Comparison of ENCODE assay signal across 1 cellular context in the genomic region with DNA sequence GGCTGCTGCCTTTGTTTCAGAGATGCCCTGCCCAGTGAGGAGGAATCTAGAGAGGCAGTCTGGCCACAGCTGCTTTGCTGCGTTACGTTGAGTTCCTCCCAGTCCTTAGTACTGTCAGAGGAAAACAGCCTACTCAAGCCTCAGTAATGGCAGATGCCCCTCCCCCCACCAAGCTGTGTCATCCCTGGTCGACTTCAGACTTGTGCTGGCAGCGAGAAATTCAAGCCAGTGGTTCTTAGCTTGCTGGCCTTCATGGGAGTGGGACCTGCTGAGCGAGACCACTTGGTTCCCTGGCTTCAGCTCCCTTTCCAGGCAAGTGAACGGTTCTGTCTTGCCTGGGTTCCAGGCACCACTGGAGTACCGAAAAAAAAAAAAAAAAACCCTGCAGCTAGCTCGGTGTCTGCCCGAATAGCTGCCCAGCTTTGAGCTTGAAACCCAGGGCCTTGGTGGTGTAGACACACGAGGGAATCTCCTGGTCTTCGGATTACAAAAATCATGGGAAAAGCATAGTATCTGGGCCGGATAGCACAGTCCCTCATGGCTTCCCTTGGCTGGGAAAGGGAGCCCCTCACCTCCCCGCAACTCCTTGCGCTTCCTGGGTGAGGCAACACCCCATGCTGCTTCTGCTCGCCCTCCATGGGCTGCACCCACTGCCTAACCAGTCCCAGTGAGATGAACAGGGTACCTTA.
A peak's percentile ranks its signal among the peaks of the same experiment; 100 is the strongest.
TF ChIP-seq lines count a peak whose summit lies in the region.

No MANE protein-coding gene starts in this region.

TF ChIP-seq in K562, 482 proteins besides CTCF, POLR2A, EP300 and RAD21 (continued from another document and continues in another):
- TF ChIP-seq, protein P1, sequence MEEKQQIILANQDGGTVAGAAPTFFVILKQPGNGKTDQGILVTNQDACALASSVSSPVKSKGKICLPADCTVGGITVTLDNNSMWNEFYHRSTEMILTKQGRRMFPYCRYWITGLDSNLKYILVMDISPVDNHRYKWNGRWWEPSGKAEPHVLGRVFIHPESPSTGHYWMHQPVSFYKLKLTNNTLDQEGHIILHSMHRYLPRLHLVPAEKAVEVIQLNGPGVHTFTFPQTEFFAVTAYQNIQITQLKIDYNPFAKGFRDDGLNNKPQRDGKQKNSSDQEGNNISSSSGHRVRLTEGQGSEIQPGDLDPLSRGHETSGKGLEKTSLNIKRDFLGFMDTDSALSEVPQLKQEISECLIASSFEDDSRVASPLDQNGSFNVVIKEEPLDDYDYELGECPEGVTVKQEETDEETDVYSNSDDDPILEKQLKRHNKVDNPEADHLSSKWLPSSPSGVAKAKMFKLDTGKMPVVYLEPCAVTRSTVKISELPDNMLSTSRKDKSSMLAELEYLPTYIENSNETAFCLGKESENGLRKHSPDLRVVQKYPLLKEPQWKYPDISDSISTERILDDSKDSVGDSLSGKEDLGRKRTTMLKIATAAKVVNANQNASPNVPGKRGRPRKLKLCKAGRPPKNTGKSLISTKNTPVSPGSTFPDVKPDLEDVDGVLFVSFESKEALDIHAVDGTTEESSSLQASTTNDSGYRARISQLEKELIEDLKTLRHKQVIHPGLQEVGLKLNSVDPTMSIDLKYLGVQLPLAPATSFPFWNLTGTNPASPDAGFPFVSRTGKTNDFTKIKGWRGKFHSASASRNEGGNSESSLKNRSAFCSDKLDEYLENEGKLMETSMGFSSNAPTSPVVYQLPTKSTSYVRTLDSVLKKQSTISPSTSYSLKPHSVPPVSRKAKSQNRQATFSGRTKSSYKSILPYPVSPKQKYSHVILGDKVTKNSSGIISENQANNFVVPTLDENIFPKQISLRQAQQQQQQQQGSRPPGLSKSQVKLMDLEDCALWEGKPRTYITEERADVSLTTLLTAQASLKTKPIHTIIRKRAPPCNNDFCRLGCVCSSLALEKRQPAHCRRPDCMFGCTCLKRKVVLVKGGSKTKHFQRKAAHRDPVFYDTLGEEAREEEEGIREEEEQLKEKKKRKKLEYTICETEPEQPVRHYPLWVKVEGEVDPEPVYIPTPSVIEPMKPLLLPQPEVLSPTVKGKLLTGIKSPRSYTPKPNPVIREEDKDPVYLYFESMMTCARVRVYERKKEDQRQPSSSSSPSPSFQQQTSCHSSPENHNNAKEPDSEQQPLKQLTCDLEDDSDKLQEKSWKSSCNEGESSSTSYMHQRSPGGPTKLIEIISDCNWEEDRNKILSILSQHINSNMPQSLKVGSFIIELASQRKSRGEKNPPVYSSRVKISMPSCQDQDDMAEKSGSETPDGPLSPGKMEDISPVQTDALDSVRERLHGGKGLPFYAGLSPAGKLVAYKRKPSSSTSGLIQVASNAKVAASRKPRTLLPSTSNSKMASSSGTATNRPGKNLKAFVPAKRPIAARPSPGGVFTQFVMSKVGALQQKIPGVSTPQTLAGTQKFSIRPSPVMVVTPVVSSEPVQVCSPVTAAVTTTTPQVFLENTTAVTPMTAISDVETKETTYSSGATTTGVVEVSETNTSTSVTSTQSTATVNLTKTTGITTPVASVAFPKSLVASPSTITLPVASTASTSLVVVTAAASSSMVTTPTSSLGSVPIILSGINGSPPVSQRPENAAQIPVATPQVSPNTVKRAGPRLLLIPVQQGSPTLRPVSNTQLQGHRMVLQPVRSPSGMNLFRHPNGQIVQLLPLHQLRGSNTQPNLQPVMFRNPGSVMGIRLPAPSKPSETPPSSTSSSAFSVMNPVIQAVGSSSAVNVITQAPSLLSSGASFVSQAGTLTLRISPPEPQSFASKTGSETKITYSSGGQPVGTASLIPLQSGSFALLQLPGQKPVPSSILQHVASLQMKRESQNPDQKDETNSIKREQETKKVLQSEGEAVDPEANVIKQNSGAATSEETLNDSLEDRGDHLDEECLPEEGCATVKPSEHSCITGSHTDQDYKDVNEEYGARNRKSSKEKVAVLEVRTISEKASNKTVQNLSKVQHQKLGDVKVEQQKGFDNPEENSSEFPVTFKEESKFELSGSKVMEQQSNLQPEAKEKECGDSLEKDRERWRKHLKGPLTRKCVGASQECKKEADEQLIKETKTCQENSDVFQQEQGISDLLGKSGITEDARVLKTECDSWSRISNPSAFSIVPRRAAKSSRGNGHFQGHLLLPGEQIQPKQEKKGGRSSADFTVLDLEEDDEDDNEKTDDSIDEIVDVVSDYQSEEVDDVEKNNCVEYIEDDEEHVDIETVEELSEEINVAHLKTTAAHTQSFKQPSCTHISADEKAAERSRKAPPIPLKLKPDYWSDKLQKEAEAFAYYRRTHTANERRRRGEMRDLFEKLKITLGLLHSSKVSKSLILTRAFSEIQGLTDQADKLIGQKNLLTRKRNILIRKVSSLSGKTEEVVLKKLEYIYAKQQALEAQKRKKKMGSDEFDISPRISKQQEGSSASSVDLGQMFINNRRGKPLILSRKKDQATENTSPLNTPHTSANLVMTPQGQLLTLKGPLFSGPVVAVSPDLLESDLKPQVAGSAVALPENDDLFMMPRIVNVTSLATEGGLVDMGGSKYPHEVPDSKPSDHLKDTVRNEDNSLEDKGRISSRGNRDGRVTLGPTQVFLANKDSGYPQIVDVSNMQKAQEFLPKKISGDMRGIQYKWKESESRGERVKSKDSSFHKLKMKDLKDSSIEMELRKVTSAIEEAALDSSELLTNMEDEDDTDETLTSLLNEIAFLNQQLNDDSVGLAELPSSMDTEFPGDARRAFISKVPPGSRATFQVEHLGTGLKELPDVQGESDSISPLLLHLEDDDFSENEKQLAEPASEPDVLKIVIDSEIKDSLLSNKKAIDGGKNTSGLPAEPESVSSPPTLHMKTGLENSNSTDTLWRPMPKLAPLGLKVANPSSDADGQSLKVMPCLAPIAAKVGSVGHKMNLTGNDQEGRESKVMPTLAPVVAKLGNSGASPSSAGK (IDR thresholded peaks at IDR 0.05) = no peak; the same call in 1 of the 2 replicates
- TF ChIP-seq, protein P2, sequence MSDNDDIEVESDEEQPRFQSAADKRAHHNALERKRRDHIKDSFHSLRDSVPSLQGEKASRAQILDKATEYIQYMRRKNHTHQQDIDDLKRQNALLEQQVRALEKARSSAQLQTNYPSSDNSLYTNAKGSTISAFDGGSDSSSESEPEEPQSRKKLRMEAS (CRISPR knock-in tag; IDR thresholded peaks at IDR 0.05) = no peak
- TF ChIP-seq SNIP1 (IDR thresholded peaks at IDR 0.05; ENCODE audit: low read depth) (no peak), ZFP36 (IDR thresholded peaks at IDR 0.05; ENCODE audit: low read depth, low read length, partially characterized antibody) (no peak), L3MBTL2 (IDR thresholded peaks at IDR 0.05) (peak; percentile 53), DMBX1 (CRISPR knock-in tag; IDR thresholded peaks at IDR 0.05; ENCODE audit: borderline replicate concordance) (no peak), XRCC3 (IDR thresholded peaks at IDR 0.05) (no peak), PYGO2 (tag; IDR thresholded peaks at IDR 0.05) (no peak), SMAD4 (CRISPR knock-in tag; conservative IDR thresholded peaks at IDR 0.05) (no peak; the same call in 1 of the 2 replicates), GABPA (tag; conservative IDR thresholded peaks at IDR 0.05; ENCODE audit: low read depth) (no peak; the same call in none of the 2 replicates), ZNF717 (CRISPR knock-in tag; IDR thresholded peaks at IDR 0.05) (no peak), SAFB (IDR thresholded peaks at IDR 0.05; ENCODE audit: borderline replicate concordance, low read depth, low read length) (no peak), GATA2 (CRISPR knock-in tag; IDR thresholded peaks at IDR 0.05) (no peak), ZNF282 (CRISPR knock-in tag; IDR thresholded peaks at IDR 0.05) (no peak), ZKSCAN3 (CRISPR knock-in tag; IDR thresholded peaks at IDR 0.05) (no peak), FOSL1 (tag; conservative IDR thresholded peaks at IDR 0.05) (peak; percentile 40; the same call in 1 of the 2 replicates), RBM39 (optimal IDR thresholded peaks at IDR 0.05; ENCODE audit: low read depth, low read length) (no peak), ZNF134 (CRISPR knock-in tag; conservative IDR thresholded peaks at IDR 0.05) (0 out of 2 replicates have a peak, but pooled peaks have one; percentile 46), SOX6 (IDR thresholded peaks at IDR 0.05) (peak; percentile 52; the same call in 1 of the 2 replicates), EHMT2 (IDR thresholded peaks at IDR 0.05) (no peak), HMG20A (CRISPR knock-in tag; conservative IDR thresholded peaks at IDR 0.05) (no peak)
- TF ChIP-seq, protein P3, sequence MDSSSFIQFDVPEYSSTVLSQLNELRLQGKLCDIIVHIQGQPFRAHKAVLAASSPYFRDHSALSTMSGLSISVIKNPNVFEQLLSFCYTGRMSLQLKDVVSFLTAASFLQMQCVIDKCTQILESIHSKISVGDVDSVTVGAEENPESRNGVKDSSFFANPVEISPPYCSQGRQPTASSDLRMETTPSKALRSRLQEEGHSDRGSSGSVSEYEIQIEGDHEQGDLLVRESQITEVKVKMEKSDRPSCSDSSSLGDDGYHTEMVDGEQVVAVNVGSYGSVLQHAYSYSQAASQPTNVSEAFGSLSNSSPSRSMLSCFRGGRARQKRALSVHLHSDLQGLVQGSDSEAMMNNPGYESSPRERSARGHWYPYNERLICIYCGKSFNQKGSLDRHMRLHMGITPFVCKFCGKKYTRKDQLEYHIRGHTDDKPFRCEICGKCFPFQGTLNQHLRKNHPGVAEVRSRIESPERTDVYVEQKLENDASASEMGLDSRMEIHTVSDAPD (CRISPR knock-in tag; IDR thresholded peaks at IDR 0.05) = no peak
- TF ChIP-seq, protein P4, sequence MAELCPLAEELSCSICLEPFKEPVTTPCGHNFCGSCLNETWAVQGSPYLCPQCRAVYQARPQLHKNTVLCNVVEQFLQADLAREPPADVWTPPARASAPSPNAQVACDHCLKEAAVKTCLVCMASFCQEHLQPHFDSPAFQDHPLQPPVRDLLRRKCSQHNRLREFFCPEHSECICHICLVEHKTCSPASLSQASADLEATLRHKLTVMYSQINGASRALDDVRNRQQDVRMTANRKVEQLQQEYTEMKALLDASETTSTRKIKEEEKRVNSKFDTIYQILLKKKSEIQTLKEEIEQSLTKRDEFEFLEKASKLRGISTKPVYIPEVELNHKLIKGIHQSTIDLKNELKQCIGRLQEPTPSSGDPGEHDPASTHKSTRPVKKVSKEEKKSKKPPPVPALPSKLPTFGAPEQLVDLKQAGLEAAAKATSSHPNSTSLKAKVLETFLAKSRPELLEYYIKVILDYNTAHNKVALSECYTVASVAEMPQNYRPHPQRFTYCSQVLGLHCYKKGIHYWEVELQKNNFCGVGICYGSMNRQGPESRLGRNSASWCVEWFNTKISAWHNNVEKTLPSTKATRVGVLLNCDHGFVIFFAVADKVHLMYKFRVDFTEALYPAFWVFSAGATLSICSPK (IDR thresholded peaks at IDR 0.05; ENCODE audit: borderline replicate concordance) = 0 out of 2 replicates have a peak, but pooled peaks have one; percentile 33
- TF ChIP-seq, protein P5, sequence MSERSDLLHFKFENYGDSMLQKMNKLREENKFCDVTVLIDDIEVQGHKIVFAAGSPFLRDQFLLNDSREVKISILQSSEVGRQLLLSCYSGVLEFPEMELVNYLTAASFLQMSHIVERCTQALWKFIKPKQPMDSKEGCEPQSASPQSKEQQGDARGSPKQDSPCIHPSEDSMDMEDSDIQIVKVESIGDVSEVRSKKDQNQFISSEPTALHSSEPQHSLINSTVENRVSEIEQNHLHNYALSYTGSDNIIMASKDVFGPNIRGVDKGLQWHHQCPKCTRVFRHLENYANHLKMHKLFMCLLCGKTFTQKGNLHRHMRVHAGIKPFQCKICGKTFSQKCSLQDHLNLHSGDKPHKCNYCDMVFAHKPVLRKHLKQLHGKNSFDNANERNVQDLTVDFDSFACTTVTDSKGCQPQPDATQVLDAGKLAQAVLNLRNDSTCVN (CRISPR knock-in tag; IDR thresholded peaks at IDR 0.05) = no peak
- TF ChIP-seq, protein P6, sequence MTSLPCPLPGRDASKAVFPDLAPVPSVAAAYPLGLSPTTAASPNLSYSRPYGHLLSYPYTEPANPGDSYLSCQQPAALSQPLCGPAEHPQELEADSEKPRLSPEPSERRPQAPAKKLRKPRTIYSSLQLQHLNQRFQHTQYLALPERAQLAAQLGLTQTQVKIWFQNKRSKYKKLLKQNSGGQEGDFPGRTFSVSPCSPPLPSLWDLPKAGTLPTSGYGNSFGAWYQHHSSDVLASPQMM (CRISPR knock-in tag; IDR thresholded peaks at IDR 0.05) = no peak
- TF ChIP-seq, protein P7, sequence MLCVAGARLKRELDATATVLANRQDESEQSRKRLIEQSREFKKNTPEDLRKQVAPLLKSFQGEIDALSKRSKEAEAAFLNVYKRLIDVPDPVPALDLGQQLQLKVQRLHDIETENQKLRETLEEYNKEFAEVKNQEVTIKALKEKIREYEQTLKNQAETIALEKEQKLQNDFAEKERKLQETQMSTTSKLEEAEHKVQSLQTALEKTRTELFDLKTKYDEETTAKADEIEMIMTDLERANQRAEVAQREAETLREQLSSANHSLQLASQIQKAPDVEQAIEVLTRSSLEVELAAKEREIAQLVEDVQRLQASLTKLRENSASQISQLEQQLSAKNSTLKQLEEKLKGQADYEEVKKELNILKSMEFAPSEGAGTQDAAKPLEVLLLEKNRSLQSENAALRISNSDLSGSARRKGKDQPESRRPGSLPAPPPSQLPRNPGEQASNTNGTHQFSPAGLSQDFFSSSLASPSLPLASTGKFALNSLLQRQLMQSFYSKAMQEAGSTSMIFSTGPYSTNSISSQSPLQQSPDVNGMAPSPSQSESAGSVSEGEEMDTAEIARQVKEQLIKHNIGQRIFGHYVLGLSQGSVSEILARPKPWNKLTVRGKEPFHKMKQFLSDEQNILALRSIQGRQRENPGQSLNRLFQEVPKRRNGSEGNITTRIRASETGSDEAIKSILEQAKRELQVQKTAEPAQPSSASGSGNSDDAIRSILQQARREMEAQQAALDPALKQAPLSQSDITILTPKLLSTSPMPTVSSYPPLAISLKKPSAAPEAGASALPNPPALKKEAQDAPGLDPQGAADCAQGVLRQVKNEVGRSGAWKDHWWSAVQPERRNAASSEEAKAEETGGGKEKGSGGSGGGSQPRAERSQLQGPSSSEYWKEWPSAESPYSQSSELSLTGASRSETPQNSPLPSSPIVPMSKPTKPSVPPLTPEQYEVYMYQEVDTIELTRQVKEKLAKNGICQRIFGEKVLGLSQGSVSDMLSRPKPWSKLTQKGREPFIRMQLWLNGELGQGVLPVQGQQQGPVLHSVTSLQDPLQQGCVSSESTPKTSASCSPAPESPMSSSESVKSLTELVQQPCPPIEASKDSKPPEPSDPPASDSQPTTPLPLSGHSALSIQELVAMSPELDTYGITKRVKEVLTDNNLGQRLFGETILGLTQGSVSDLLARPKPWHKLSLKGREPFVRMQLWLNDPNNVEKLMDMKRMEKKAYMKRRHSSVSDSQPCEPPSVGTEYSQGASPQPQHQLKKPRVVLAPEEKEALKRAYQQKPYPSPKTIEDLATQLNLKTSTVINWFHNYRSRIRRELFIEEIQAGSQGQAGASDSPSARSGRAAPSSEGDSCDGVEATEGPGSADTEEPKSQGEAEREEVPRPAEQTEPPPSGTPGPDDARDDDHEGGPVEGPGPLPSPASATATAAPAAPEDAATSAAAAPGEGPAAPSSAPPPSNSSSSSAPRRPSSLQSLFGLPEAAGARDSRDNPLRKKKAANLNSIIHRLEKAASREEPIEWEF (CRISPR knock-in tag; IDR thresholded peaks at IDR 0.05) = 0 out of 2 replicates have a peak, but pooled peaks have one; percentile 37
- TF ChIP-seq, protein P8, sequence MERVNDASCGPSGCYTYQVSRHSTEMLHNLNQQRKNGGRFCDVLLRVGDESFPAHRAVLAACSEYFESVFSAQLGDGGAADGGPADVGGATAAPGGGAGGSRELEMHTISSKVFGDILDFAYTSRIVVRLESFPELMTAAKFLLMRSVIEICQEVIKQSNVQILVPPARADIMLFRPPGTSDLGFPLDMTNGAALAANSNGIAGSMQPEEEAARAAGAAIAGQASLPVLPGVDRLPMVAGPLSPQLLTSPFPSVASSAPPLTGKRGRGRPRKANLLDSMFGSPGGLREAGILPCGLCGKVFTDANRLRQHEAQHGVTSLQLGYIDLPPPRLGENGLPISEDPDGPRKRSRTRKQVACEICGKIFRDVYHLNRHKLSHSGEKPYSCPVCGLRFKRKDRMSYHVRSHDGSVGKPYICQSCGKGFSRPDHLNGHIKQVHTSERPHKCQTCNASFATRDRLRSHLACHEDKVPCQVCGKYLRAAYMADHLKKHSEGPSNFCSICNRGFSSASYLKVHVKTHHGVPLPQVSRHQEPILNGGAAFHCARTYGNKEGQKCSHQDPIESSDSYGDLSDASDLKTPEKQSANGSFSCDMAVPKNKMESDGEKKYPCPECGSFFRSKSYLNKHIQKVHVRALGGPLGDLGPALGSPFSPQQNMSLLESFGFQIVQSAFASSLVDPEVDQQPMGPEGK (CRISPR knock-in tag; IDR thresholded peaks at IDR 0.05; ENCODE audit: borderline replicate concordance) = no peak
